In the genomic region with DNA sequence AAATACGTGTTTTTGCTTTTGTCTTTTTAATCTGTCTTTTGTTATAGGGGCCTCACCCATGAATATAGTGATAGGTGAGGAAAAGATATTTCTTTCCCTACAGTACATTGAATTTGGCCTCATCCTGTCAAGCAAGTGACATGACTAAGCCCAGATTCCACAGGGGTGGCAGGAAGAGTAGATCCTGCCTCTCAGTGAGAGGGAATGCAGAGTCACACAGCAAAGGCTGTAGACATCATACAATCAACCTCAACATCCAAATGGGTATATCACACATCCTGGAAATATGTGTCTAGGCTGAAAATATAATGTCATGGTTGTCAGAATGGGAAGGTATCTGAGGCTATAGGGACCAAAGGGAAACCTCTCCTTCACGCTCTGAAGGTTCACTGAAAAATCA, we compare ENCODE assay signal across 1 cellular context.
TF ChIP-seq lines count a peak whose summit lies in the region.

No MANE protein-coding gene starts in this region.

TF ChIP-seq in IMR-90, 13 proteins besides CTCF, POLR2A, EP300 and RAD21:
- TF ChIP-seq NFE2L2 (IDR thresholded peaks at IDR 0.05; ENCODE audit: low read depth, low read length) = 0 out of 2 replicates have a peak, but pooled peaks have one; percentile 10
- no peak for TF ChIP-seq MAFK (IDR thresholded peaks at IDR 0.05; ENCODE audit: low read depth, low read length)
